17 cellular contexts compared by ENCODE assay signal in genomic region chr4:119030536-119030890, GRCh38.
A peak's percentile ranks its signal among the peaks of the same experiment; 100 is the strongest.
DNase-seq lines count a peak whose midpoint lies in the region; ATAC-seq and TF ChIP-seq lines count a peak whose summit lies in the region.
"Had no signal": no experiment of that assay in that cellular context is flagged by ENCODE, and none has a peak within 500 bp of the region (broad histone marks: within the 10 kb centered on the region; RNA-seq: fewer than 3 reads in every experiment).

No MANE protein-coding gene starts in this region.

- H3K4me1 Mint-ChIP-seq in naive thymus-derived CD4-positive, alpha-beta T cell = no peaks in the 10 kb centered on the region

- ATAC-seq in thoracic aorta (ENCODE audit: insufficient number of reproducible peaks, low FRiP score, low read depth) = no peak
- ATAC-seq in naive thymus-derived CD4-positive, alpha-beta T cell = no peak
- ATAC-seq: HCT116 had no signal

- H3K27ac ChIP-seq in esophagus squamous epithelium (peak overlapping the region; percentile 45 to 93 (median 89)), prostate gland (peak overlapping the region; percentile 54 to 78), thoracic aorta (peak overlapping the region; percentile 28 to 49)
- H3K27ac ChIP-seq in naive thymus-derived CD4-positive, alpha-beta T cell (ENCODE audit: low read depth, low read length) = no peak overlapping the region
- H3K27ac ChIP-seq: GM23248 had no signal

- WGBS in esophagus squamous epithelium, 2 donors = 87 to 91% methylated on average over 8 to 11 of the region's 12 CpGs
- WGBS in prostate gland = 86% methylated on average over 12 of the region's 12 CpGs

- H3K36me3 ChIP-seq in adipocyte (ENCODE audit: control insufficient read depth, insufficient read depth, low read length, severe bottlenecking) (peaks cover 50% of the 10 kb centered on the region), esophagus squamous epithelium (peaks cover 6 to 34% (median 8%) of the 10 kb centered on the region in 3 donors), prostate gland (peaks cover 0 to 9% of the 10 kb centered on the region in 2 donors), thoracic aorta (peaks cover 27% of the 10 kb centered on the region)
- H3K36me3 ChIP-seq in naive thymus-derived CD4-positive, alpha-beta T cell (ENCODE audit: control insufficient read depth in 2 of 3, insufficient read depth in 3 of 3, low read length in 3 of 3) = no peaks in the 10 kb centered on the region

- H3K4me3 ChIP-seq in adipocyte (ENCODE audit: low read length) (peak overlapping the region; percentile 82), esophagus squamous epithelium (peak overlapping the region; percentile 15 to 61 (median 41)), prostate gland (peak overlapping the region in 1 of 2 donors; percentile 7), thoracic aorta (no peak overlapping the region)
- no peak overlapping the region for H3K4me3 ChIP-seq in naive thymus-derived CD4-positive, alpha-beta T cell (ENCODE audit: low read length)
- H3K4me3 ChIP-seq: GM23248 had no signal

- peaks cover 0 to 7% (median 0%) of the 10 kb centered on the region in 5 donors for H3K36me3 Mint-ChIP-seq in naive thymus-derived CD4-positive, alpha-beta T cell

- no peak overlapping the region for H3K4me3 Mint-ChIP-seq in naive thymus-derived CD4-positive, alpha-beta T cell

- intact Hi-C loops in esophagus squamous epithelium (cut with DNase I) = loop anchor here (10.0 kb wide), 1 partner anchor 46 kb away; no protein-coding TSS in a partner anchor
- intact Hi-C loops in prostate gland (cut with DNase I) = loop anchor here (10.0 kb wide), 2 partner anchors 146 to 286 kb away; partner anchors contain the start of gene SYNPO2
- intact Hi-C loops in naive thymus-derived CD4-positive, alpha-beta T cell (cut with micrococcal nuclease) = no loop called here

- H3K27me3 ChIP-seq in adipocyte (replicated peaks; ENCODE audit: control insufficient read depth, insufficient read depth, low read length) (no peaks in the 10 kb centered on the region), esophagus squamous epithelium (no peaks in the 10 kb centered on the region), prostate gland (replicated peaks; ENCODE audit: insufficient read depth) (no peaks in the 10 kb centered on the region), thoracic aorta (replicated peaks; ENCODE audit: insufficient read depth) (no peaks in the 10 kb centered on the region)
- no peaks in the 10 kb centered on the region for H3K27me3 ChIP-seq in naive thymus-derived CD4-positive, alpha-beta T cell (ENCODE audit: control insufficient read depth in 2 of 2, insufficient read depth in 2 of 2, low read length in 2 of 2)
- H3K27me3 ChIP-seq: Peyer's patch had no signal

- no peak for DNase-seq in adipocyte (ENCODE audit: low read depth)
- DNase-seq in esophagus squamous epithelium (lab: John Stamatoyannopoulos, UW) = no peak
- DNase-seq in prostate gland (ENCODE audit: low spot score) = no peak
- no peak for DNase-seq in thoracic aorta (ENCODE audit: low spot score)
- DNase-seq in naive thymus-derived CD4-positive, alpha-beta T cell = no peak
- DNase-seq in NCI-H2196 (lab: John Stamatoyannopoulos, UW; ENCODE audit: unreplicated experiment) = no peak
- no peak for DNase-seq in NCI-H187 treated with DMSO at 0.1 percent for 48 hours (lab: John Stamatoyannopoulos, UW)
- DNase-seq in RKO (ENCODE audit: low spot score) = no peak
- DNase-seq: C1 segment of cervical spinal cord, COR-L47, GM23248, Kasumi-1, NCI-H2029, NCI-H2171 treated with DMSO at 0.1 percent for 48 hours, NCI-H510A, Peyer's patch had no signal

- TF ChIP-seq CTCF in esophagus squamous epithelium (IDR thresholded peaks at IDR 0.05) = no peak
- no peak for TF ChIP-seq CTCF in prostate gland (IDR thresholded peaks at IDR 0.05)
- no peak for TF ChIP-seq CTCF in thoracic aorta (IDR thresholded peaks at IDR 0.05)

- H3K9me3 ChIP-seq in adipocyte (ENCODE audit: control insufficient read depth, low read length) (no peaks in the 10 kb centered on the region), esophagus squamous epithelium (no peaks in the 10 kb centered on the region), prostate gland (no peaks in the 10 kb centered on the region), thoracic aorta (no peaks in the 10 kb centered on the region)
- H3K9me3 ChIP-seq in naive thymus-derived CD4-positive, alpha-beta T cell (ENCODE audit: control insufficient read depth in 2 of 3, low read length in 3 of 3) = no peaks in the 10 kb centered on the region
- H3K9me3 ChIP-seq: Peyer's patch had no signal

- H3K9me3 Mint-ChIP-seq in naive thymus-derived CD4-positive, alpha-beta T cell = no peaks in the 10 kb centered on the region

- TF ChIP-seq POLR2A in esophagus squamous epithelium (IDR thresholded peaks at IDR 0.05) (no peak), prostate gland (IDR thresholded peaks at IDR 0.05) (no peak)

- H3K27ac Mint-ChIP-seq in naive thymus-derived CD4-positive, alpha-beta T cell = no peak overlapping the region

- CTCF ChIA-PET in naive thymus-derived CD4-positive, alpha-beta T cell (lab: Charles Lee) = no interaction called here

- peaks cover 33% of the 10 kb centered on the region for H3K4me1 ChIP-seq in adipocyte (ENCODE audit: control insufficient read depth, insufficient read depth, low read length)
- H3K4me1 ChIP-seq in esophagus squamous epithelium = peaks cover 0 to 27% (median 0%) of the 10 kb centered on the region in 3 donors
- no peaks in the 10 kb centered on the region for H3K4me1 ChIP-seq in prostate gland (replicated peaks)
- peaks cover 31 to 71% of the 10 kb centered on the region in 2 donors for H3K4me1 ChIP-seq in thoracic aorta (ENCODE audit: control insufficient read depth in 1 of 2, low read depth in 2 of 2)
- no peaks in the 10 kb centered on the region for H3K4me1 ChIP-seq in naive thymus-derived CD4-positive, alpha-beta T cell (ENCODE audit: control insufficient read depth in 2 of 2, insufficient read depth in 2 of 2, low read length in 2 of 2)
- H3K4me1 ChIP-seq: Peyer's patch had no signal

- POLR2A ChIA-PET in naive thymus-derived CD4-positive, alpha-beta T cell (lab: Charles Lee) = interaction anchor here (0.6 kb wide), 1 partner anchor 270 kb away, joined by 3 read pairs; no protein-coding TSS in a partner anchor

- H3K27me3 Mint-ChIP-seq in naive thymus-derived CD4-positive, alpha-beta T cell = peaks cover 0 to 8% (median 0%) of the 10 kb centered on the region in 5 donors

- no peak overlapping the region for H3K9ac ChIP-seq in adipocyte (ENCODE audit: low read length)
- H3K9ac ChIP-seq: GM23248 had no signal

Comparison
In these comparisons a context has a peak if more than half of its experiments do, and no peak if none do; other contexts are left out.
1. H3K4me3 ChIP-seq: peak in adipocyte (single experiment) and esophagus squamous epithelium (4 of 4); none in thoracic aorta (single experiment) and naive thymus-derived CD4-positive, alpha-beta T cell (single experiment).
2. intact Hi-C loops: an anchor here in esophagus squamous epithelium (10.0 kb wide) and prostate gland (10.0 kb wide); none called in naive thymus-derived CD4-positive, alpha-beta T cell.